In genomic region chr18:11405804-11406203, GRCh38 we compare ENCODE assay signal across 35 cellular contexts.
DNase-seq lines count a peak whose midpoint lies in the region; ATAC-seq, FAIRE-seq and TF ChIP-seq lines count a peak whose summit lies in the region.
"Had no signal": no experiment of that assay in that cellular context is flagged by ENCODE, and none has a peak within 500 bp of the region (broad histone marks: within the 10 kb centered on the region; RNA-seq: fewer than 3 reads in every experiment).

No MANE protein-coding gene starts in this region.

- no peaks in the 10 kb centered on the region for H3K9me1 ChIP-seq in K562 (ENCODE audit: control insufficient read depth, insufficient read depth, low read length)

- H3K9me3 ChIP-seq in HepG2 (ENCODE audit: low read length) (no peaks in the 10 kb centered on the region), right lobe of liver (no peaks in the 10 kb centered on the region), GM12878 (replicated peaks; ENCODE audit: control insufficient read depth, insufficient read depth, low read length) (no peaks in the 10 kb centered on the region), K562 (replicated peaks; ENCODE audit: control insufficient read depth, insufficient read depth, low read depth, low read length) (no peaks in the 10 kb centered on the region)
- H3K9me3 ChIP-seq: A549; BE2C; BLaER1; BLaER1 treated with 17β-estradiol and CSF1 and Interleukin-3, amounts not matched to agents 10 nM and 100 nM; Caco-2 had no signal

- H3K9me3 Mint-ChIP-seq in activated CD4-positive, alpha-beta memory T cell treated with anti-CD3 and anti-CD28 coated beads for 36 hours = no peaks in the 10 kb centered on the region
- H3K9me3 Mint-ChIP-seq: CD8-positive, alpha-beta T cell had no signal

- no peaks in the 10 kb centered on the region for H3K36me3 Mint-ChIP-seq in activated CD4-positive, alpha-beta memory T cell treated with anti-CD3 and anti-CD28 coated beads for 36 hours
- H3K36me3 Mint-ChIP-seq: CD14-positive monocyte; CD4-positive, alpha-beta memory T cell; CD4-positive, CD25-positive, alpha-beta regulatory T cell; CD8-positive, alpha-beta memory T cell; CD8-positive, alpha-beta T cell had no signal

- TF ChIP-seq POLR2A in HepG2 (IDR thresholded peaks at IDR 0.05; ENCODE audit: insufficient read depth in 1 of 2, low read depth in 2 of 2, low read length in 2 of 2) (no peak), right lobe of liver (IDR thresholded peaks at IDR 0.05) (no peak), GM12878 (IDR thresholded peaks at IDR 0.05; ENCODE audit: low read depth, low read length) (no peak), K562 (conservative IDR thresholded peaks at IDR 0.05) (no peak)

- no peak for FAIRE-seq in HepG2 (lab: Jason Lieb, UNC)
- no peak for FAIRE-seq in GM12878 (lab: Jason Lieb, UNC)
- FAIRE-seq in K562 (lab: Jason Lieb, UNC) = no peak
- FAIRE-seq: A204.1, A549, D721Med had no signal

- RAD21 ChIA-PET in GM12878 (lab: Charles Lee; ENCODE audit: unreplicated experiment) = no interaction called here

- no peak for ATAC-seq in HepG2
- no peak for ATAC-seq in right lobe of liver
- ATAC-seq in GM12878 = no peak
- ATAC-seq in K562 = no peak
- ATAC-seq: A549; CD8-positive, alpha-beta T cell had no signal

- 72% methylated on average over 5 of the region's 5 CpGs for WGBS in HepG2 (ENCODE audit: low lambda C conversion rate)
- WGBS in right lobe of liver (ENCODE audit: insufficient coverage, low coverage, low lambda C conversion rate, missing lambda C conversion rate) = 76% methylated on average over 5 of the region's 5 CpGs
- 42% methylated on average over 5 of the region's 5 CpGs for WGBS in GM12878 (ENCODE audit: insufficient coverage, insufficient replicate concordance, low lambda C conversion rate, missing lambda C conversion rate)
- WGBS in K562 (ENCODE audit: insufficient coverage, low coverage, missing lambda C conversion rate) = 5% methylated on average over 5 of the region's 5 CpGs

- no peaks in the 10 kb centered on the region for H3K36me3 ChIP-seq in HepG2 (replicated peaks in 1 of 2; ENCODE audit: control insufficient read depth in 1 of 2, insufficient read depth in 2 of 2, low read length in 2 of 2)
- no peaks in the 10 kb centered on the region for H3K36me3 ChIP-seq in right lobe of liver
- no peaks in the 10 kb centered on the region for H3K36me3 ChIP-seq in GM12878 (ENCODE audit: control insufficient read depth in 2 of 2, insufficient read depth in 2 of 2, low read length in 1 of 2)
- H3K36me3 ChIP-seq in K562 (ENCODE audit: control insufficient read depth, insufficient read depth, low read length) = no peaks in the 10 kb centered on the region
- H3K36me3 ChIP-seq: BE2C; BLaER1; BLaER1 treated with 17β-estradiol and CSF1 and Interleukin-3, amounts not matched to agents 10 nM and 100 nM had no signal

- TF ChIP-seq CTCF in HepG2 (CRISPR knock-in tag; IDR thresholded peaks at IDR 0.05) (no peak), right lobe of liver (IDR thresholded peaks at IDR 0.05) (no peak), GM12878 (IDR thresholded peaks at IDR 0.05 in 2 of 3, conservative IDR thresholded peaks at IDR 0.05 in 1 of 3; ENCODE audit: control insufficient read depth in 2 of 3, extremely low read depth in 1 of 3, insufficient read depth in 1 of 3, low read depth in 3 of 3, low read length in 3 of 3) (no peak), K562 (IDR thresholded peaks at IDR 0.05 in 2 of 3, conservative IDR thresholded peaks at IDR 0.05 in 1 of 3; ENCODE audit: insufficient read depth in 2 of 3, low read depth in 1 of 3, low read length in 3 of 3) (no peak)

- H3K4me3 ChIP-seq in HepG2 (replicated peaks in 1 of 3; ENCODE audit: insufficient read depth in 1 of 3, low read depth in 2 of 3, low read length in 3 of 3) (no peak overlapping the region), right lobe of liver (no peak overlapping the region), GM12878 (no peak overlapping the region), K562 (no peak overlapping the region)
- H3K4me3 ChIP-seq: A549; BLaER1; BLaER1 treated with 17β-estradiol and CSF1 and Interleukin-3, amounts not matched to agents 10 nM and 100 nM had no signal

- DNase-seq in HepG2 (ENCODE audit: low spot score) (no peak), right lobe of liver (no peak), GM12878 (ENCODE audit: low read depth, low spot score) (no peak), K562 (ENCODE audit: extremely low read depth in 1 of 4, low spot score in 3 of 4) (no peak), NK-92 (lab: John Stamatoyannopoulos, UW; ENCODE audit: unreplicated experiment) (no peak)
- DNase-seq in activated CD4-positive, alpha-beta memory T cell treated with anti-CD3 and anti-CD28 coated beads for 36 hours = no peak
- DNase-seq: 8988T; ACHN; AML-193; BE2C; C1 segment of cervical spinal cord; Caco-2; Calu3; CD4-positive, alpha-beta memory T cell; CD4-positive, alpha-beta T cell; CD4-positive, CD25-positive, alpha-beta regulatory T cell; CD8-positive, alpha-beta memory T cell; CD8-positive, alpha-beta T cell; COR-L47; DMS 273 treated with DMSO at 0.1 percent for 48 hours; DMS153; DMS53; DMS79; DMS79 treated with DMSO at 0.1 percent for 48 hours; DND-41; EL had no signal

- intact Hi-C loops in HepG2 (cut with micrococcal nuclease; ENCODE audit: unreplicated experiment) (loop anchor here (5.0 kb wide), 1 partner anchor 96 kb away; no protein-coding TSS in a partner anchor), right lobe of liver (cut with DNase I) (no loop called here), GM12878 (cut with micrococcal nuclease; ENCODE audit: unreplicated experiment) (no loop called here), K562 (cut with micrococcal nuclease) (no loop called here)
- intact Hi-C loops in activated CD4-positive, alpha-beta memory T cell treated with anti-CD3 and anti-CD28 coated beads for 36 hours (cut with micrococcal nuclease) = no loop called here

- H3K79me2 ChIP-seq in HepG2 (ENCODE audit: insufficient read depth, low read length) (no peaks in the 10 kb centered on the region), GM12878 (ENCODE audit: control insufficient read depth, insufficient read depth, low read length) (no peaks in the 10 kb centered on the region), K562 (ENCODE audit: control insufficient read depth, insufficient read depth, low read length) (no peaks in the 10 kb centered on the region)

- in situ Hi-C loops in HepG2 (cut with HindIII; ENCODE audit: extremely low pct_ligation_motif_present, low pct_unique_long_range_greater_than_20kb) (no loop called here), GM12878 (cut with MboI) (no loop called here), K562 (cut with MboI) (no loop called here)

- H3K9ac ChIP-seq in HepG2 (ENCODE audit: insufficient read depth, low read depth, low read length) (no peak overlapping the region), GM12878 (ENCODE audit: control insufficient read depth, insufficient read depth, low read length) (no peak overlapping the region), K562 (ENCODE audit: insufficient read depth in 1 of 2, low read depth in 2 of 2, low read length in 2 of 2) (no peak overlapping the region)
- H3K9ac ChIP-seq: BLaER1; BLaER1 treated with 17β-estradiol and CSF1 and Interleukin-3, amounts not matched to agents 10 nM and 100 nM had no signal

- H3K4me1 ChIP-seq in HepG2 (ENCODE audit: insufficient read depth, low read length) (peaks cover 18% of the 10 kb centered on the region), right lobe of liver (no peaks in the 10 kb centered on the region), GM12878 (ENCODE audit: control insufficient read depth, insufficient read depth, low read length) (no peaks in the 10 kb centered on the region), K562 (replicated peaks in 1 of 2; ENCODE audit: control insufficient read depth in 2 of 2, insufficient read depth in 2 of 2, low read length in 2 of 2) (no peaks in the 10 kb centered on the region)
- H3K4me1 ChIP-seq: A549, BE2C, Caco-2 had no signal

- H3K4me3 Mint-ChIP-seq in activated CD4-positive, alpha-beta memory T cell treated with anti-CD3 and anti-CD28 coated beads for 36 hours = no peak overlapping the region
- H3K4me3 Mint-ChIP-seq: B cell; CD14-positive monocyte; CD4-positive, alpha-beta memory T cell; CD4-positive, alpha-beta T cell; CD4-positive, CD25-positive, alpha-beta regulatory T cell; CD8-positive, alpha-beta memory T cell; CD8-positive, alpha-beta T cell had no signal

- H3K27ac Mint-ChIP-seq in activated CD4-positive, alpha-beta memory T cell treated with anti-CD3 and anti-CD28 coated beads for 36 hours = no peak overlapping the region
- H3K27ac Mint-ChIP-seq: B cell; CD4-positive, alpha-beta memory T cell; CD4-positive, alpha-beta T cell; CD4-positive, CD25-positive, alpha-beta regulatory T cell; CD8-positive, alpha-beta memory T cell; CD8-positive, alpha-beta T cell had no signal

- BruUV-seq in HepG2 (replicated peaks; lab: Mats Ljungman, UMichigan) (no TSS peak), GM12878 (replicated peaks; lab: Mats Ljungman, UMichigan) (no TSS peak), K562 (replicated peaks; lab: Mats Ljungman, UMichigan) (no TSS peak)

- TF ChIP-seq EP300 in HepG2 (IDR thresholded peaks at IDR 0.05; ENCODE audit: low read depth in 2 of 2, low read length in 2 of 2) = no peak
- TF ChIP-seq EP300 in HepG2 (CRISPR knock-in tag; IDR thresholded peaks at IDR 0.05; ENCODE audit: borderline replicate concordance) = no peak
- no peak for TF ChIP-seq EP300 in GM12878 (IDR thresholded peaks at IDR 0.05; ENCODE audit: borderline replicate concordance in 1 of 2, control insufficient read depth in 1 of 2, low read depth in 2 of 2, low read length in 2 of 2)
- TF ChIP-seq EP300 in K562 (IDR thresholded peaks at IDR 0.05; ENCODE audit: low read length) = no peak

- no peaks in the 10 kb centered on the region for H4K20me1 ChIP-seq in HepG2 (ENCODE audit: insufficient read depth, low read length)
- no peaks in the 10 kb centered on the region for H4K20me1 ChIP-seq in GM12878 (ENCODE audit: control insufficient read depth, insufficient read depth)
- H4K20me1 ChIP-seq in K562 (replicated peaks; ENCODE audit: control insufficient read depth, insufficient read depth, low read length) = no peaks in the 10 kb centered on the region
- H4K20me1 ChIP-seq: BLaER1; BLaER1 treated with 17β-estradiol and CSF1 and Interleukin-3, amounts not matched to agents 10 nM and 100 nM had no signal

- H2AFZ ChIP-seq in HepG2 (ENCODE audit: low read length) (no peak overlapping the region), GM12878 (ENCODE audit: control insufficient read depth, low read depth, low read length) (no peak overlapping the region), K562 (ENCODE audit: low read depth, low read length) (no peak overlapping the region)

- SMC1A ChIA-PET in GM12878 (lab: Charles Lee; ENCODE audit: uncharacterized antibody, unreplicated experiment) = no interaction called here

- no peak overlapping the region for H3K27ac ChIP-seq in HepG2 (ENCODE audit: extremely low read length, insufficient read depth, low read length)
- H3K27ac ChIP-seq in right lobe of liver = no peak overlapping the region
- no peak overlapping the region for H3K27ac ChIP-seq in GM12878 (ENCODE audit: control insufficient read depth, insufficient read depth)
- H3K27ac ChIP-seq in K562 (ENCODE audit: extremely low read depth, low read depth, low read length) = no peak overlapping the region
- H3K27ac ChIP-seq: 22Rv1; A549; BLaER1; BLaER1 treated with 17β-estradiol and CSF1 and Interleukin-3, amounts not matched to agents 10 nM and 100 nM; C4-2B had no signal

- H3K4me1 Mint-ChIP-seq in activated CD4-positive, alpha-beta memory T cell treated with anti-CD3 and anti-CD28 coated beads for 36 hours (ENCODE audit: low read depth) = no peaks in the 10 kb centered on the region
- H3K4me1 Mint-ChIP-seq: B cell; CD14-positive monocyte; CD4-positive, alpha-beta memory T cell; CD4-positive, CD25-positive, alpha-beta regulatory T cell; CD8-positive, alpha-beta memory T cell had no signal

- POLR2A ChIA-PET in HepG2 (lab: Yijun Ruan, JAX) = no interaction called here
- POLR2A ChIA-PET in GM12878 (lab: Charles Lee) = no interaction called here
- POLR2A ChIA-PET in K562 (lab: Yijun Ruan, JAX) = no interaction called here
- POLR2A ChIA-PET in activated CD4-positive, alpha-beta memory T cell treated with anti-CD3 and anti-CD28 coated beads for 36 hours (lab: Charles Lee) = no interaction called here

- H3K27me3 Mint-ChIP-seq in activated CD4-positive, alpha-beta memory T cell treated with anti-CD3 and anti-CD28 coated beads for 36 hours = no peaks in the 10 kb centered on the region
- H3K27me3 Mint-ChIP-seq: B cell; CD4-positive, alpha-beta memory T cell; CD4-positive, alpha-beta T cell; CD4-positive, CD25-positive, alpha-beta regulatory T cell; CD8-positive, alpha-beta memory T cell had no signal

- H3K4me2 ChIP-seq in HepG2 (ENCODE audit: low read depth, low read length) (no peak overlapping the region), GM12878 (ENCODE audit: control insufficient read depth, insufficient read depth) (no peak overlapping the region), K562 (ENCODE audit: insufficient read depth, low read length) (no peak overlapping the region)
- H3K4me2 ChIP-seq: A549; BLaER1; BLaER1 treated with 17β-estradiol and CSF1 and Interleukin-3, amounts not matched to agents 10 nM and 100 nM had no signal

- H3K27me3 ChIP-seq in HepG2 (ENCODE audit: control insufficient read depth in 1 of 2, insufficient read depth in 2 of 2, low read length in 2 of 2) (no peaks in the 10 kb centered on the region; a peak in 2 of 5 replicates), right lobe of liver (no peaks in the 10 kb centered on the region), GM12878 (replicated peaks in 1 of 2; ENCODE audit: control insufficient read depth in 2 of 2, insufficient read depth in 2 of 2, low read length in 1 of 2) (no peaks in the 10 kb centered on the region), K562 (ENCODE audit: control insufficient read depth in 2 of 2, insufficient read depth in 2 of 2, low read length in 2 of 2) (no peaks in the 10 kb centered on the region)
- H3K27me3 ChIP-seq: BE2C; BLaER1; BLaER1 treated with 17β-estradiol and CSF1 and Interleukin-3, amounts not matched to agents 10 nM and 100 nM had no signal

- TF ChIP-seq RAD21 in HepG2 (CRISPR knock-in tag; IDR thresholded peaks at IDR 0.05) = no peak
- no peak for TF ChIP-seq RAD21 in GM12878 (IDR thresholded peaks at IDR 0.05; ENCODE audit: insufficient read depth, low read depth, low read length)
- TF ChIP-seq RAD21 in K562 (CRISPR knock-in tag; conservative IDR thresholded peaks at IDR 0.05 in 1 of 2, IDR thresholded peaks at IDR 0.05 in 1 of 2) = no peak

- CTCF ChIA-PET in HepG2 (lab: Yijun Ruan, JAX; ENCODE audit: low intra/inter-chr PET ratio, low total read pairs) = interaction anchor here (0.7 kb wide), 1 partner anchor 27 kb away, joined by 3 read pairs; no protein-coding TSS in a partner anchor
- CTCF ChIA-PET in GM12878 (lab: Yijun Ruan, JAX) = interaction anchor here (0.5 to 1.2 kb wide), 3 partner anchors 93 to 846 kb away, joined by 3 read pairs; no protein-coding TSS in a partner anchor
- CTCF ChIA-PET in K562 (lab: Yijun Ruan, JAX; ENCODE audit: low intra/inter-chr PET ratio) = no interaction called here
- CTCF ChIA-PET in activated CD4-positive, alpha-beta memory T cell treated with anti-CD3 and anti-CD28 coated beads for 36 hours (lab: Charles Lee) = no interaction called here

Comparison
In these comparisons a context has a peak if more than half of its experiments do, and no peak if none do; other contexts are left out.
1. CTCF ChIA-PET loops: an anchor here in HepG2 (0.7 kb wide) and GM12878 (0.5 to 1.2 kb wide); none called in K562 and activated CD4-positive, alpha-beta memory T cell treated with anti-CD3 and anti-CD28 coated beads for 36 hours.
2. Of the 241 proteins assayed by ChIP-seq in both HepG2 and K562: peak only in HepG2: none; only in K562: TFE3 and USF2; in both: RAD51; in neither: 238.